Comparison of ENCODE assay signal across 8 cellular contexts in genomic region chr17:65228734-65229390, GRCh38.
DNase-seq lines count a peak whose midpoint lies in the region; ATAC-seq, FAIRE-seq and TF ChIP-seq lines count a peak whose summit lies in the region.

No MANE protein-coding gene starts in this region.

- no peak overlapping the region for H3K4me3 ChIP-seq in mucosa of descending colon
- H3K4me3 ChIP-seq in breast epithelium = no peak overlapping the region

- FAIRE-seq in GM12891 (lab: Jason Lieb, UNC) = peak; percentile 88

- ATAC-seq in HG02571 (IDR thresholded peaks at IDR 0.05; ENCODE audit: unreplicated experiment) = peak; percentile 58
- peak; percentile 88 to 91 for ATAC-seq in activated T-cell treated with anti-CD3 and anti-CD28 coated beads, Interleukin-2, amount 50 U/mL, for 4 hours
- peak; percentile 9 for ATAC-seq in mucosa of descending colon
- ATAC-seq in GM19397 (IDR thresholded peaks at IDR 0.05; ENCODE audit: unreplicated experiment) = no peak

- peak overlapping the region; percentile 57 for H3K4me3 Mint-ChIP-seq in activated T-cell treated with anti-CD3 and anti-CD28 coated beads, Interleukin-2, amount 50 U/mL, for 4 hours

- H3K27ac ChIP-seq in breast epithelium = no peak overlapping the region

- DNase-seq in GM12891 (ENCODE audit: insufficient read length, low spot score) (peak; percentile 39), NCI-H2227 treated with DMSO at 0.1 percent for 48 hours (lab: John Stamatoyannopoulos, UW) (peak; percentile 96), mucosa of descending colon (no peak), breast epithelium (ENCODE audit: low spot score in 2 of 2) (no peak), amniotic stem cell (lab: John Stamatoyannopoulos, UW) (no peak)
- no peak for DNase-seq in activated T-cell treated with anti-CD3 and anti-CD28 coated beads, Interleukin-2, amount 50 U/mL, for 4 hours

- H3K27me3 Mint-ChIP-seq in activated T-cell treated with anti-CD3 and anti-CD28 coated beads, Interleukin-2, amount 50 U/mL, for 4 hours (ENCODE audit: low read depth) = peaks cover 2% of the 10 kb centered on the region

- H3K9me3 ChIP-seq in mucosa of descending colon = no peaks in the 10 kb centered on the region
- H3K9me3 ChIP-seq in breast epithelium = no peaks in the 10 kb centered on the region

- H3K36me3 ChIP-seq in mucosa of descending colon (ENCODE audit: low read depth) = no peaks in the 10 kb centered on the region
- no peaks in the 10 kb centered on the region for H3K36me3 ChIP-seq in breast epithelium

- TF ChIP-seq CTCF in mucosa of descending colon (IDR thresholded peaks at IDR 0.05) = no peak
- no peak for TF ChIP-seq CTCF in breast epithelium (IDR thresholded peaks at IDR 0.05)

- H3K4me1 Mint-ChIP-seq in activated T-cell treated with anti-CD3 and anti-CD28 coated beads, Interleukin-2, amount 50 U/mL, for 4 hours (ENCODE audit: low read depth) = peaks cover 31% of the 10 kb centered on the region

- H3K9me3 Mint-ChIP-seq in activated T-cell treated with anti-CD3 and anti-CD28 coated beads, Interleukin-2, amount 50 U/mL, for 4 hours = no peaks in the 10 kb centered on the region

- H3K27me3 ChIP-seq in breast epithelium = no peaks in the 10 kb centered on the region

- H3K4me1 ChIP-seq in mucosa of descending colon (ENCODE audit: low read depth) (peaks cover 3% of the 10 kb centered on the region), breast epithelium (no peaks in the 10 kb centered on the region)

- no peak for TF ChIP-seq POLR2A in GM12891 (IDR thresholded peaks at IDR 0.05; ENCODE audit: low read depth, low read length)
- no peak for TF ChIP-seq POLR2A in breast epithelium (IDR thresholded peaks at IDR 0.05)

- intact Hi-C loops in mucosa of descending colon (cut with DNase I, micrococcal nuclease) = no loop called here
- intact Hi-C loops in breast epithelium (cut with DNase I; ENCODE audit: low total_unique reads) = no loop called here

- no peaks in the 10 kb centered on the region for H3K36me3 Mint-ChIP-seq in activated T-cell treated with anti-CD3 and anti-CD28 coated beads, Interleukin-2, amount 50 U/mL, for 4 hours (ENCODE audit: insufficient read depth)

TF ChIP-seq in GM12891, 5 proteins besides CTCF, POLR2A, EP300 and RAD21:
- TF ChIP-seq POU2F2 (IDR thresholded peaks at IDR 0.05; ENCODE audit: low read depth, low read length) (0 out of 2 replicates have a peak, but pooled peaks have one; percentile 19), SPI1 (IDR thresholded peaks at IDR 0.05; ENCODE audit: low read depth, low read length) (peak; percentile 21; the same call in 1 of the 2 replicates), PAX5 (IDR thresholded peaks at IDR 0.05; ENCODE audit: insufficient read depth, low read length, severe bottlenecking) (no peak)

Comparison
In these comparisons a context has a peak if more than half of its experiments do, and no peak if none do; other contexts are left out.
1. DNase-seq: peak in GM12891 (single experiment) and NCI-H2227 treated with DMSO at 0.1 percent for 48 hours (single experiment); none in activated T-cell treated with anti-CD3 and anti-CD28 coated beads, Interleukin-2, amount 50 U/mL, for 4 hours (single experiment), mucosa of descending colon (0 of 3), breast epithelium (0 of 2) and amniotic stem cell (single experiment).